In genomic region chr9:22423566-22423965, GRCh38 we compare ENCODE assay signal across 1 cellular context.
TF ChIP-seq lines count a peak whose summit lies in the region.

No MANE protein-coding gene starts in this region.

TF ChIP-seq in A549, 52 proteins besides CTCF, POLR2A, EP300 and RAD21 (continued from another document):
- TF ChIP-seq USF2 (IDR thresholded peaks at IDR 0.05) (no peak), MAFK (IDR thresholded peaks at IDR 0.05; ENCODE audit: partially characterized antibody) (no peak)
TF ChIP-seq in A549: peak in this region for 0.
